In genomic region chr1:155176544-155177071, GRCh38 we compare ENCODE assay signal across 2 cellular contexts.
TF ChIP-seq lines count a peak whose summit lies in the region.

No MANE protein-coding gene starts in this region.

TF ChIP-seq in A549, 52 proteins besides CTCF, POLR2A, EP300 and RAD21:
- TF ChIP-seq CHD4 (IDR thresholded peaks at IDR 0.05; ENCODE audit: borderline replicate concordance) = no peak
- no peak for TF ChIP-seq FOSL2 (IDR thresholded peaks at IDR 0.05)
- no peak for TF ChIP-seq FOSL2 (CRISPR knock-in tag; IDR thresholded peaks at IDR 0.05)
- TF ChIP-seq, protein P1, sequence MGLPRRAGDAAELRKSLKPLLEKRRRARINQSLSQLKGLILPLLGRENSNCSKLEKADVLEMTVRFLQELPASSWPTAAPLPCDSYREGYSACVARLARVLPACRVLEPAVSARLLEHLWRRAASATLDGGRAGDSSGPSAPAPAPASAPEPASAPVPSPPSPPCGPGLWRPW (IDR thresholded peaks at IDR 0.05) = no peak
- TF ChIP-seq SMC3 (IDR thresholded peaks at IDR 0.05) = peak; percentile 77
- TF ChIP-seq MAZ (IDR thresholded peaks at IDR 0.05; ENCODE audit: borderline replicate concordance, low read depth, low read length) = no peak
- TF ChIP-seq CBX8 (IDR thresholded peaks at IDR 0.05) = no peak
TF ChIP-seq in A549: peak in this region for 1.

TF ChIP-seq in GM12878, 131 proteins besides CTCF, POLR2A, EP300 and RAD21 (continues in another document):
- TF ChIP-seq IRF3 (IDR thresholded peaks at IDR 0.05) (no peak), CUX1 (IDR thresholded peaks at IDR 0.05; ENCODE audit: insufficient replicate concordance, low read depth, low read length) (no peak), FOXK2 (IDR thresholded peaks at IDR 0.05) (no peak), RELA (IDR thresholded peaks at IDR 0.05; ENCODE audit: borderline replicate concordance, partially characterized antibody) (no peak), GATAD2B (conservative IDR thresholded peaks at IDR 0.05; ENCODE audit: low read depth) (peak; percentile 69), CBX5 (IDR thresholded peaks at IDR 0.05; ENCODE audit: low read depth) (no peak), BHLHE40 (IDR thresholded peaks at IDR 0.05; ENCODE audit: borderline replicate concordance in 1 of 2, low read depth in 2 of 2, low read length in 1 of 2) (peak in 1 of 2 experiments; percentile 10; a peak in 1 of 4 replicates), MTA2 (IDR thresholded peaks at IDR 0.05; ENCODE audit: low read depth) (peak; percentile 46), NR2C1 (IDR thresholded peaks at IDR 0.05) (no peak), IRF4 (IDR thresholded peaks at IDR 0.05; ENCODE audit: low read depth, low read length) (peak; percentile 52; the same call in 1 of the 2 replicates), SMC3 (IDR thresholded peaks at IDR 0.05; ENCODE audit: borderline replicate concordance, low read length) (peak; percentile 79), KDM1A (IDR thresholded peaks at IDR 0.05; ENCODE audit: borderline replicate concordance) (no peak), FOXM1 (IDR thresholded peaks at IDR 0.05; ENCODE audit: low read depth, low read length) (no peak), PML (IDR thresholded peaks at IDR 0.05; ENCODE audit: low read length) (no peak), SMARCA5 (IDR thresholded peaks at IDR 0.05) (peak; percentile 77; the same call in 1 of the 2 replicates), MEF2B (IDR thresholded peaks at IDR 0.05; ENCODE audit: partially characterized antibody, poor library complexity, severe bottlenecking) (no peak), ZBTB33 (IDR thresholded peaks at IDR 0.05) (no peak), HCFC1 (IDR thresholded peaks at IDR 0.05; ENCODE audit: low read length) (no peak), NBN (IDR thresholded peaks at IDR 0.05) (no peak), ZNF687 (IDR thresholded peaks at IDR 0.05) (0 out of 2 replicates have a peak, but pooled peaks have one; percentile 12), SPI1 (IDR thresholded peaks at IDR 0.05; ENCODE audit: borderline replicate concordance, insufficient read depth, low read depth, low read length) (no peak), ASH2L (IDR thresholded peaks at IDR 0.05; ENCODE audit: borderline replicate concordance, low read depth) (no peak), MTA3 (IDR thresholded peaks at IDR 0.05; ENCODE audit: borderline replicate concordance, low read length) (no peak), EZH2 (IDR thresholded peaks at IDR 0.05; ENCODE audit: borderline replicate concordance, control insufficient read depth, low read depth, low read length) (no peak), ZNF592 (IDR thresholded peaks at IDR 0.05) (0 out of 2 replicates have a peak, but pooled peaks have one; percentile 42), RFX5 (IDR thresholded peaks at IDR 0.05; ENCODE audit: low read depth, low read length) (no peak), CHD4 (IDR thresholded peaks at IDR 0.05) (no peak), EGR1 (IDR thresholded peaks at IDR 0.05; ENCODE audit: borderline replicate concordance in 1 of 2, low read depth in 2 of 2, low read length in 2 of 2) (no peak), NRF1 (conservative IDR thresholded peaks at IDR 0.05; ENCODE audit: low read depth, low read length) (no peak), CBX3 (IDR thresholded peaks at IDR 0.05; ENCODE audit: borderline replicate concordance, low read depth) (no peak), IKZF1 (conservative IDR thresholded peaks at IDR 0.05) (0 out of 2 replicates have a peak, but pooled peaks have one; percentile 15), YY1 (IDR thresholded peaks at IDR 0.05; ENCODE audit: low read depth, low read length) (peak; percentile 78), SREBF1 (IDR thresholded peaks at IDR 0.05; ENCODE audit: low read length) (no peak), CREB1 (IDR thresholded peaks at IDR 0.05; ENCODE audit: low read depth) (no peak)
- TF ChIP-seq, protein P2, sequence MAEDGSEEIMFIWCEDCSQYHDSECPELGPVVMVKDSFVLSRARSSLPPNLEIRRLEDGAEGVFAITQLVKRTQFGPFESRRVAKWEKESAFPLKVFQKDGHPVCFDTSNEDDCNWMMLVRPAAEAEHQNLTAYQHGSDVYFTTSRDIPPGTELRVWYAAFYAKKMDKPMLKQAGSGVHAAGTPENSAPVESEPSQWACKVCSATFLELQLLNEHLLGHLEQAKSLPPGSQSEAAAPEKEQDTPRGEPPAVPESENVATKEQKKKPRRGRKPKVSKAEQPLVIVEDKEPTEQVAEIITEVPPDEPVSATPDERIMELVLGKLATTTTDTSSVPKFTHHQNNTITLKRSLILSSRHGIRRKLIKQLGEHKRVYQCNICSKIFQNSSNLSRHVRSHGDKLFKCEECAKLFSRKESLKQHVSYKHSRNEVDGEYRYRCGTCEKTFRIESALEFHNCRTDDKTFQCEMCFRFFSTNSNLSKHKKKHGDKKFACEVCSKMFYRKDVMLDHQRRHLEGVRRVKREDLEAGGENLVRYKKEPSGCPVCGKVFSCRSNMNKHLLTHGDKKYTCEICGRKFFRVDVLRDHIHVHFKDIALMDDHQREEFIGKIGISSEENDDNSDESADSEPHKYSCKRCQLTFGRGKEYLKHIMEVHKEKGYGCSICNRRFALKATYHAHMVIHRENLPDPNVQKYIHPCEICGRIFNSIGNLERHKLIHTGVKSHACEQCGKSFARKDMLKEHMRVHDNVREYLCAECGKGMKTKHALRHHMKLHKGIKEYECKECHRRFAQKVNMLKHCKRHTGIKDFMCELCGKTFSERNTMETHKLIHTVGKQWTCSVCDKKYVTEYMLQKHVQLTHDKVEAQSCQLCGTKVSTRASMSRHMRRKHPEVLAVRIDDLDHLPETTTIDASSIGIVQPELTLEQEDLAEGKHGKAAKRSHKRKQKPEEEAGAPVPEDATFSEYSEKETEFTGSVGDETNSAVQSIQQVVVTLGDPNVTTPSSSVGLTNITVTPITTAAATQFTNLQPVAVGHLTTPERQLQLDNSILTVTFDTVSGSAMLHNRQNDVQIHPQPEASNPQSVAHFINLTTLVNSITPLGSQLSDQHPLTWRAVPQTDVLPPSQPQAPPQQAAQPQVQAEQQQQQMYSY (CRISPR knock-in tag; IDR thresholded peaks at IDR 0.05) = no peak
